Comparison of ENCODE assay signal across 10 cellular contexts in the genomic region with DNA sequence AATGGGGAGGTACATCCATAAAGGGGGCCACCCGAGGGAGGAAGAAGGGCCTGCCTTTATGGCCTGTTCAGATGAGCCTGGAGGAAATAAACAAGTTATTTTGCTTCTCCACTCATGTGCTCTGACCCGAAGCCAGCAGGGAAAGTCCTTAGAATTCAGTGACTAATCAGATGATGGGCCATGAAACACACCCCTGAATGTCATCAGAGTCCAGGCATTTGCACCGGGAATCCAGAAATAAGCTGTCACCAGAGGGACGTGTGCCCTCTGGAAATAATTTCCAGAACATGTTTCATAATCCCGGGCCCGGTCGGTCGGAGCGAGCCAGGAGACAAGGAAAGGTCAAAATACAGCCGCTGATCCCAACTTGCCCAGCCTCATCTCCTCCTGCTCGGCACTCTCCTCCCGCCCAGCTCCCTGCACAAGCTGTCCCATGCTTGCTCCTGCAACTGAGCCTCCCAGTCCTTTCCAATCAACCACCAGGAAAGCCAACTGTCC.
DNase-seq lines count a peak whose midpoint lies in the region; ATAC-seq and TF ChIP-seq lines count a peak whose summit lies in the region.
"Had no signal": no experiment of that assay in that cellular context is flagged by ENCODE, and none has a peak within 500 bp of the region (broad histone marks: within the 10 kb centered on the region; RNA-seq: fewer than 3 reads in every experiment).

No MANE protein-coding gene starts in this region.

- H3K27ac Mint-ChIP-seq in nephron: peak overlapping the region; percentile 86 to 94 (median 90)

- WGBS in esophagus squamous epithelium, 2 donors: 20 to 25% methylated on average over 9 to 12 of the region's 12 CpGs

- no peaks in the 10 kb centered on the region for H3K9me3 Mint-ChIP-seq in nephron

- H3K27me3 ChIP-seq in Peyer's patch (no peaks in the 10 kb centered on the region), esophagus squamous epithelium (no peaks in the 10 kb centered on the region), BE2C (no peaks in the 10 kb centered on the region)
- H3K27me3 ChIP-seq: BLaER1 had no signal

- H3K36me3 ChIP-seq in Peyer's patch (no peaks in the 10 kb centered on the region), esophagus squamous epithelium (no peaks in the 10 kb centered on the region), BE2C (no peaks in the 10 kb centered on the region)

- H3K9me3 ChIP-seq in Peyer's patch (no peaks in the 10 kb centered on the region), esophagus squamous epithelium (no peaks in the 10 kb centered on the region), BE2C (no peaks in the 10 kb centered on the region)
- H3K9me3 ChIP-seq: BLaER1 had no signal

- H3K4me3 Mint-ChIP-seq in nephron: peak overlapping the region in 1 of 3 experiments; percentile 26

- peaks cover 8% of the 10 kb centered on the region for H3K27me3 Mint-ChIP-seq in nephron (ENCODE audit: low read depth)

- H3K4me3 ChIP-seq in Peyer's patch (no peak overlapping the region), esophagus squamous epithelium (no peak overlapping the region), BE2C (ENCODE audit: low read depth, low read length) (no peak overlapping the region)
- H3K4me3 ChIP-seq: BLaER1 had no signal

- no peak for ATAC-seq in HG03342 (IDR thresholded peaks at IDR 0.05; ENCODE audit: unreplicated experiment)
- ATAC-seq in HG03439 (IDR thresholded peaks at IDR 0.05; ENCODE audit: unreplicated experiment): no peak

- H3K4me1 Mint-ChIP-seq in nephron: peaks cover 49% of the 10 kb centered on the region

- intact Hi-C loops in esophagus squamous epithelium (cut with DNase I): no loop called here

- TF ChIP-seq CTCF in Peyer's patch (IDR thresholded peaks at IDR 0.05) (peak in 1 of 6 experiments; percentile 4), esophagus squamous epithelium (IDR thresholded peaks at IDR 0.05) (no peak), nephron (IDR thresholded peaks at IDR 0.05; ENCODE audit: unreplicated experiment in 3 of 3) (no peak), BE2C (IDR thresholded peaks at IDR 0.05; ENCODE audit: low read depth, low read length) (no peak)

- no peaks in the 10 kb centered on the region for H3K36me3 Mint-ChIP-seq in nephron (ENCODE audit: low read depth)

- peak; percentile 30 to 38 for TF ChIP-seq POLR2A in Peyer's patch (IDR thresholded peaks at IDR 0.05)
- no peak for TF ChIP-seq POLR2A in esophagus squamous epithelium (IDR thresholded peaks at IDR 0.05)

- H3K4me1 ChIP-seq in Peyer's patch: peaks cover 0 to 33% (median 0%) of the 10 kb centered on the region in 4 donors
- H3K4me1 ChIP-seq in esophagus squamous epithelium: peaks cover 0 to 37% (median 8%) of the 10 kb centered on the region in 3 donors
- no peaks in the 10 kb centered on the region for H3K4me1 ChIP-seq in BE2C

- H3K27ac ChIP-seq in Peyer's patch (peak overlapping the region in 3 of 4 donors; percentile 38 to 91 (median 90)), esophagus squamous epithelium (peak overlapping the region; percentile 57 to 81 (median 76))
- H3K27ac ChIP-seq: BLaER1 had no signal

- DNase-seq in A172 (ENCODE audit: low spot score): peak; percentile 73
- DNase-seq in Peyer's patch: peak in 2 of 3 donors; percentile 86 to 87
- DNase-seq in esophagus squamous epithelium (lab: John Stamatoyannopoulos, UW): no peak
- no peak for DNase-seq in BE2C
- DNase-seq in T-helper 1 cell: no peak
- DNase-seq: stimulated activated CD4-positive, alpha-beta T cell treated with anti-CD3 and anti-CD28 coated beads, Interleukin-1b, Interleukin-23, amount 100 ng/mL, for 48 hours had no signal

Comparison
In these comparisons a context has a peak if more than half of its experiments do, and no peak if none do; other contexts are left out.
1. DNase-seq: peak in A172 (single experiment) and Peyer's patch (2 of 3); none in esophagus squamous epithelium (single experiment), BE2C (single experiment) and T-helper 1 cell (0 of 5).
2. POLR2A ChIP-seq: peak in Peyer's patch (2 of 2); none in esophagus squamous epithelium (0 of 4).